In genomic region chr15:93087825-93088199, GRCh38 we compare ENCODE assay signal across 8 cellular contexts. TPM values are rescaled to one million over a fixed set of nuclear protein-coding genes. Genes with fewer than 3 reads are reported as not detected.
DNase-seq lines count a peak whose midpoint lies in the region; ATAC-seq, FAIRE-seq and TF ChIP-seq lines count a peak whose summit lies in the region.

No MANE protein-coding gene starts in this region.

- TF ChIP-seq CTCF in AG10803 (conservative IDR thresholded peaks at IDR 0.05; ENCODE audit: low read length), result peak; percentile 84
- peak; percentile 92 for TF ChIP-seq CTCF in cardiac muscle cell (IDR thresholded peaks at IDR 0.05; ENCODE audit: low read depth, low read length)
- TF ChIP-seq CTCF in pancreas (IDR thresholded peaks at IDR 0.05), result peak; percentile 87 to 92 (median 88)
- TF ChIP-seq CTCF in tibial nerve (IDR thresholded peaks at IDR 0.05), result peak; percentile 86 to 90 (median 88)

- peaks cover 41% of the 10 kb centered on the region for H3K27me3 ChIP-seq in SJSA1 (replicated peaks)
- peaks cover 92% of the 10 kb centered on the region for H3K27me3 ChIP-seq in cardiac muscle cell
- H3K27me3 ChIP-seq in pancreas, result peaks cover 0 to 5% (median 0%) of the 10 kb centered on the region in 4 donors
- peaks cover 0 to 14% of the 10 kb centered on the region in 2 donors for H3K27me3 ChIP-seq in tibial nerve

- H3K9me3 Mint-ChIP-seq in activated naive CD4-positive, alpha-beta T cell treated with anti-CD3 and anti-CD28 coated beads, Interleukin-2, amount 50 U/mL, for 24 hours, result no peaks in the 10 kb centered on the region

- H3K4me1 ChIP-seq in SJSA1 (replicated peaks) (peaks cover 15% of the 10 kb centered on the region), cardiac muscle cell (ENCODE audit: low read depth) (no peaks in the 10 kb centered on the region), pancreas (peaks cover 0 to 5% (median 0%) of the 10 kb centered on the region in 3 donors), tibial nerve (peaks cover 0 to 58% (median 5%) of the 10 kb centered on the region in 4 donors)

- in situ Hi-C loops in KBM-7 (cut with MboI; ENCODE audit: low pct_unique_long_range_greater_than_20kb, low sequenced_read_pairs), result no loop called here

- ATAC-seq in pancreas, result peak; percentile 83 to 92 (median 88)

- H3K36me3 Mint-ChIP-seq in activated naive CD4-positive, alpha-beta T cell treated with anti-CD3 and anti-CD28 coated beads, Interleukin-2, amount 50 U/mL, for 24 hours, result no peaks in the 10 kb centered on the region

- H3K4me3 ChIP-seq in AG10803 (ENCODE audit: low read length) (no peak overlapping the region), SJSA1 (peak overlapping the region; percentile 29; the same call in 1 of the 2 replicates), cardiac muscle cell (peak overlapping the region; percentile 27), pancreas (peak overlapping the region; percentile 35 to 63 (median 57)), tibial nerve (peak overlapping the region; percentile 43 to 82 (median 49))

- DNase-seq in AG10803 (ENCODE audit: low read depth) (peak; percentile 43), GM19238 (ENCODE audit: insufficient read length, low spot score) (peak; percentile 63), KBM-7 (peak; percentile 93), SJSA1 (ENCODE audit: low read depth in 1 of 2, low spot score in 2 of 2) (peak in 1 of 2 experiments; percentile 60), cardiac muscle cell (ENCODE audit: low read depth in 1 of 2, low spot score in 1 of 2) (peak; percentile 72), pancreas (peak; percentile 60 to 85 (median 76)), tibial nerve (ENCODE audit: low spot score in 2 of 2) (peak; percentile 76 to 90)

- H3K27ac ChIP-seq in SJSA1, result no peak overlapping the region
- no peak overlapping the region for H3K27ac ChIP-seq in cardiac muscle cell
- peak overlapping the region in 1 of 4 donors; percentile 28 for H3K27ac ChIP-seq in pancreas
- peak overlapping the region in 3 of 4 donors; percentile 52 to 86 (median 53) for H3K27ac ChIP-seq in tibial nerve

- peak overlapping the region; percentile 87 for H3K4me3 Mint-ChIP-seq in activated naive CD4-positive, alpha-beta T cell treated with anti-CD3 and anti-CD28 coated beads, Interleukin-2, amount 50 U/mL, for 24 hours

- H3K36me3 ChIP-seq in SJSA1 (no peaks in the 10 kb centered on the region), cardiac muscle cell (no peaks in the 10 kb centered on the region), pancreas (no peaks in the 10 kb centered on the region), tibial nerve (no peaks in the 10 kb centered on the region)

- H3K9me3 ChIP-seq in SJSA1 (replicated peaks) (no peaks in the 10 kb centered on the region), cardiac muscle cell (ENCODE audit: low read depth) (no peaks in the 10 kb centered on the region), pancreas (no peaks in the 10 kb centered on the region), tibial nerve (no peaks in the 10 kb centered on the region)

- intact Hi-C loops in pancreas (cut with DNase I), result no loop called here

- no peak overlapping the region for H3K27ac Mint-ChIP-seq in activated naive CD4-positive, alpha-beta T cell treated with anti-CD3 and anti-CD28 coated beads, Interleukin-2, amount 50 U/mL, for 24 hours

- WGBS in pancreas, 2 donors, result 0 to 1% methylated on average over 14 of the region's 14 CpGs
- WGBS in tibial nerve, 2 donors, result 3 to 5% methylated on average over 14 of the region's 14 CpGs

- TF ChIP-seq EP300 in tibial nerve (IDR thresholded peaks at IDR 0.05), result peak in 1 of 2 donors; percentile 61

- FAIRE-seq in pancreas (lab: Jason Lieb, UNC), result no peak

- H3K27me3 Mint-ChIP-seq in activated naive CD4-positive, alpha-beta T cell treated with anti-CD3 and anti-CD28 coated beads, Interleukin-2, amount 50 U/mL, for 24 hours, result peaks cover 58% of the 10 kb centered on the region

- TF ChIP-seq POLR2A in tibial nerve (IDR thresholded peaks at IDR 0.05), result no peak

- peaks cover 11% of the 10 kb centered on the region for H3K4me1 Mint-ChIP-seq in activated naive CD4-positive, alpha-beta T cell treated with anti-CD3 and anti-CD28 coated beads, Interleukin-2, amount 50 U/mL, for 24 hours

RNA-seq across cellular contexts. Expression of gene RGMA, which starts 1.2 kb away (rescaled TPM):
- 3.6 and 4.0 TPM in 2 replicates for total RNA-seq in SJSA1 (2014; rRNA removed; shearing (Covaris generic))
- total RNA-seq in cardiac muscle cell (3.4 and 4.8 TPM in 2 replicates), pancreas (10 to 100 TPM in 2 of 6 donors, 1 to 10 TPM in 4; 3.7 to 14.3 (median 8.0) TPM), tibial nerve (100 to 1,000 TPM in 1 of 4 donors, 10 to 100 TPM in 3; 28.2 to 110 (median 45.6) TPM)
- polyA plus RNA-seq in cardiac muscle cell (1.0 and 2.3 TPM in 2 replicates), pancreas (1 to 10 TPM; 6.0 to 6.3 TPM)

Comparison
In these comparisons a context has a peak if more than half of its experiments do, and no peak if none do; other contexts are left out.
1. H3K27ac ChIP-seq: peak in tibial nerve (3 of 4); none in SJSA1 (single experiment) and cardiac muscle cell (single experiment).
2. Peak in every context shown above with its lines, with median percentiles within 50 percentile points of each other: CTCF ChIP-seq.